In the genomic region with DNA sequence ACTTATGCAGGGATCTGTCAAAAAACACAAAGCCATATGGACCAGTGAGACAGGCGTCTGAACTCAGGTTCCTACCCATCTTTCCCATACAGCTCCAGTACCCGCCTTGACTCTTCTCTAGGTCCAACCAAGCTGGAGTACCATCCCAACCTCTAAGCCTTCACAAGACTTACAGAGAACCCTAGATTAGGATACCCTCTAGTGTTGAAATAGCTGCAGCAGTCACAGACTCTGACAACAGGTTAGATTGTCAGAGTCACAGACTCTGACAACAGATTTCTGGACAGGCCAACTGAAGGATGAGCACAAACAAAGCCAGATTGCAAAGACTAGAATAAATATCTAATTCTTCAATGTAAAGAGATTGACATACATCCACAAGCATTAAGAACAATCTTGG, we compare ENCODE assay signal across 17 cellular contexts.
DNase-seq lines count a peak whose midpoint lies in the region; ATAC-seq and TF ChIP-seq lines count a peak whose summit lies in the region.
"Had no signal": no experiment of that assay in that cellular context is flagged by ENCODE, and none has a peak within 500 bp of the region (broad histone marks: within the 10 kb centered on the region; RNA-seq: fewer than 3 reads in every experiment).

No MANE protein-coding gene starts in this region.

- in situ Hi-C loops in ACHN (cut with HindIII; ENCODE audit: low pct_ligation_motif_present, low pct_unique_long_range_greater_than_20kb, low sequenced_read_pairs): no loop called here

- H3K9me3 Mint-ChIP-seq in GM23338: no peaks in the 10 kb centered on the region
- H3K9me3 Mint-ChIP-seq in stimulated activated naive CD8-positive, alpha-beta T cell treated with anti-CD3 and anti-CD28 coated beads, Interleukin-15, amount 100 ng/mL, for 72 hours: peaks cover 7 to 9% of the 10 kb centered on the region in 2 donors

- H3K27ac ChIP-seq in GM23338 (ENCODE audit: low read depth) (no peak overlapping the region), foreskin keratinocyte (no peak overlapping the region), Karpas-422 (ENCODE audit: low read length) (no peak overlapping the region)
- H3K27ac ChIP-seq: VCaP had no signal

- H3K27ac Mint-ChIP-seq in GM23338: no peak overlapping the region
- no peak overlapping the region for H3K27ac Mint-ChIP-seq in stimulated activated naive CD8-positive, alpha-beta T cell treated with anti-CD3 and anti-CD28 coated beads, Interleukin-15, amount 100 ng/mL, for 72 hours
- H3K27ac Mint-ChIP-seq: mesothelial cell of epicardium had no signal

- H3K4me1 ChIP-seq in GM23338 (ENCODE audit: insufficient read depth): no peaks in the 10 kb centered on the region
- H3K4me1 ChIP-seq in foreskin keratinocyte: peaks cover 9% of the 10 kb centered on the region
- no peaks in the 10 kb centered on the region for H3K4me1 ChIP-seq in Karpas-422 (ENCODE audit: low read length)

- H3K9me3 ChIP-seq in Karpas-422 (ENCODE audit: low read length): no peaks in the 10 kb centered on the region

- H3K27me3 ChIP-seq in GM23338 (ENCODE audit: insufficient read depth): no peaks in the 10 kb centered on the region
- peaks cover 6% of the 10 kb centered on the region for H3K27me3 ChIP-seq in foreskin keratinocyte
- H3K27me3 ChIP-seq in Karpas-422 (ENCODE audit: low read length): no peaks in the 10 kb centered on the region

- H3K4me3 ChIP-seq in GM23338 (no peak overlapping the region), Karpas-422 (ENCODE audit: low read length) (no peak overlapping the region)
- H3K4me3 ChIP-seq: smooth muscle cell had no signal

- H3K36me3 Mint-ChIP-seq in GM23338 (ENCODE audit: low read depth): no peaks in the 10 kb centered on the region
- H3K36me3 Mint-ChIP-seq: mesothelial cell of epicardium had no signal

- H4K20me1 ChIP-seq in GM23338 (replicated peaks; ENCODE audit: insufficient read depth) (no peaks in the 10 kb centered on the region), Karpas-422 (ENCODE audit: insufficient read depth, low read depth, low read length) (no peaks in the 10 kb centered on the region)

- H3K4me3 Mint-ChIP-seq in GM23338: no peak overlapping the region
- H3K4me3 Mint-ChIP-seq in stimulated activated naive CD8-positive, alpha-beta T cell treated with anti-CD3 and anti-CD28 coated beads, Interleukin-15, amount 100 ng/mL, for 72 hours: no peak overlapping the region
- H3K4me3 Mint-ChIP-seq: mesothelial cell of epicardium had no signal

- TF ChIP-seq CTCF in GM23338 (conservative IDR thresholded peaks at IDR 0.05; ENCODE audit: low read depth in 2 of 2) (peak; percentile 53 to 65), foreskin keratinocyte (conservative IDR thresholded peaks at IDR 0.05) (peak; percentile 52)

- H3K9ac ChIP-seq in Karpas-422 (ENCODE audit: low read length): no peak overlapping the region

- DNase-seq in ACHN (peak; percentile 3), GM23338 (ENCODE audit: low spot score) (peak; percentile 41), SHP77 treated with DMSO at 0.1 percent for 48 hours (lab: John Stamatoyannopoulos, UW) (peak; percentile 18), foreskin keratinocyte (no peak), 8988T (no peak), Karpas-422 (no peak)
- DNase-seq in stimulated activated naive CD8-positive, alpha-beta T cell treated with anti-CD3 and anti-CD28 coated beads, Interleukin-15, amount 100 ng/mL, for 72 hours: no peak
- DNase-seq: activated gamma-delta T cell treated with Interleukin-2 at 50 U/mL for 16 hours; aorta; dermis blood vessel endothelial cell; DMS153; nucleus accumbens; stimulated activated naive CD8-positive, alpha-beta T cell treated with anti-CD3 and anti-CD28 coated beads, Interleukin-15, Interleukin-2, amounts not matched to agents 100 U/mL and 50 U/mL, for 24 hours had no signal

- no peaks in the 10 kb centered on the region for H3F3A ChIP-seq in GM23338 (replicated peaks; ENCODE audit: low read depth)

- H3K79me2 ChIP-seq in GM23338 (replicated peaks; ENCODE audit: insufficient read depth) (no peaks in the 10 kb centered on the region), Karpas-422 (ENCODE audit: low read length) (no peaks in the 10 kb centered on the region)

- no peaks in the 10 kb centered on the region for H3K4me1 Mint-ChIP-seq in GM23338
- H3K4me1 Mint-ChIP-seq in stimulated activated naive CD8-positive, alpha-beta T cell treated with anti-CD3 and anti-CD28 coated beads, Interleukin-15, amount 100 ng/mL, for 72 hours: no peaks in the 10 kb centered on the region

- ATAC-seq in GM23338 (peak; percentile 79), foreskin keratinocyte (no peak), GM21529 (IDR thresholded peaks at IDR 0.05; ENCODE audit: unreplicated experiment) (no peak)
- no peak for ATAC-seq in stimulated activated naive CD8-positive, alpha-beta T cell treated with anti-CD3 and anti-CD28 coated beads, Interleukin-15, amount 100 ng/mL, for 72 hours
- ATAC-seq: stimulated activated naive CD8-positive, alpha-beta T cell treated with anti-CD3 and anti-CD28 coated beads, Interleukin-15, Interleukin-2, amounts not matched to agents 100 U/mL and 50 U/mL, for 24 hours had no signal

- H2AFZ ChIP-seq in GM23338 (no peak overlapping the region), Karpas-422 (ENCODE audit: low read length) (no peak overlapping the region)

- no peak overlapping the region for H3K4me2 ChIP-seq in GM23338
- no peak overlapping the region for H3K4me2 ChIP-seq in Karpas-422 (ENCODE audit: low read depth, low read length, poor library complexity, severe bottlenecking)
- H3K4me2 ChIP-seq: smooth muscle cell had no signal

- peaks cover 1% of the 10 kb centered on the region for H3K27me3 Mint-ChIP-seq in GM23338 (ENCODE audit: insufficient read depth, low read depth, poor library complexity)
- H3K27me3 Mint-ChIP-seq in stimulated activated naive CD8-positive, alpha-beta T cell treated with anti-CD3 and anti-CD28 coated beads, Interleukin-15, amount 100 ng/mL, for 72 hours: no peaks in the 10 kb centered on the region

- no peaks in the 10 kb centered on the region for H3K36me3 ChIP-seq in GM23338 (ENCODE audit: insufficient read depth)
- no peaks in the 10 kb centered on the region for H3K36me3 ChIP-seq in Karpas-422 (ENCODE audit: insufficient read depth, low read length)

- no peaks in the 10 kb centered on the region for H3K9me2 ChIP-seq in GM23338 (ENCODE audit: insufficient read depth)
- no peaks in the 10 kb centered on the region for H3K9me2 ChIP-seq in Karpas-422 (replicated peaks; ENCODE audit: insufficient read depth, low read length)

TF ChIP-seq in GM23338, 12 proteins besides CTCF, POLR2A, EP300 and RAD21:
- TF ChIP-seq, protein P1, sequence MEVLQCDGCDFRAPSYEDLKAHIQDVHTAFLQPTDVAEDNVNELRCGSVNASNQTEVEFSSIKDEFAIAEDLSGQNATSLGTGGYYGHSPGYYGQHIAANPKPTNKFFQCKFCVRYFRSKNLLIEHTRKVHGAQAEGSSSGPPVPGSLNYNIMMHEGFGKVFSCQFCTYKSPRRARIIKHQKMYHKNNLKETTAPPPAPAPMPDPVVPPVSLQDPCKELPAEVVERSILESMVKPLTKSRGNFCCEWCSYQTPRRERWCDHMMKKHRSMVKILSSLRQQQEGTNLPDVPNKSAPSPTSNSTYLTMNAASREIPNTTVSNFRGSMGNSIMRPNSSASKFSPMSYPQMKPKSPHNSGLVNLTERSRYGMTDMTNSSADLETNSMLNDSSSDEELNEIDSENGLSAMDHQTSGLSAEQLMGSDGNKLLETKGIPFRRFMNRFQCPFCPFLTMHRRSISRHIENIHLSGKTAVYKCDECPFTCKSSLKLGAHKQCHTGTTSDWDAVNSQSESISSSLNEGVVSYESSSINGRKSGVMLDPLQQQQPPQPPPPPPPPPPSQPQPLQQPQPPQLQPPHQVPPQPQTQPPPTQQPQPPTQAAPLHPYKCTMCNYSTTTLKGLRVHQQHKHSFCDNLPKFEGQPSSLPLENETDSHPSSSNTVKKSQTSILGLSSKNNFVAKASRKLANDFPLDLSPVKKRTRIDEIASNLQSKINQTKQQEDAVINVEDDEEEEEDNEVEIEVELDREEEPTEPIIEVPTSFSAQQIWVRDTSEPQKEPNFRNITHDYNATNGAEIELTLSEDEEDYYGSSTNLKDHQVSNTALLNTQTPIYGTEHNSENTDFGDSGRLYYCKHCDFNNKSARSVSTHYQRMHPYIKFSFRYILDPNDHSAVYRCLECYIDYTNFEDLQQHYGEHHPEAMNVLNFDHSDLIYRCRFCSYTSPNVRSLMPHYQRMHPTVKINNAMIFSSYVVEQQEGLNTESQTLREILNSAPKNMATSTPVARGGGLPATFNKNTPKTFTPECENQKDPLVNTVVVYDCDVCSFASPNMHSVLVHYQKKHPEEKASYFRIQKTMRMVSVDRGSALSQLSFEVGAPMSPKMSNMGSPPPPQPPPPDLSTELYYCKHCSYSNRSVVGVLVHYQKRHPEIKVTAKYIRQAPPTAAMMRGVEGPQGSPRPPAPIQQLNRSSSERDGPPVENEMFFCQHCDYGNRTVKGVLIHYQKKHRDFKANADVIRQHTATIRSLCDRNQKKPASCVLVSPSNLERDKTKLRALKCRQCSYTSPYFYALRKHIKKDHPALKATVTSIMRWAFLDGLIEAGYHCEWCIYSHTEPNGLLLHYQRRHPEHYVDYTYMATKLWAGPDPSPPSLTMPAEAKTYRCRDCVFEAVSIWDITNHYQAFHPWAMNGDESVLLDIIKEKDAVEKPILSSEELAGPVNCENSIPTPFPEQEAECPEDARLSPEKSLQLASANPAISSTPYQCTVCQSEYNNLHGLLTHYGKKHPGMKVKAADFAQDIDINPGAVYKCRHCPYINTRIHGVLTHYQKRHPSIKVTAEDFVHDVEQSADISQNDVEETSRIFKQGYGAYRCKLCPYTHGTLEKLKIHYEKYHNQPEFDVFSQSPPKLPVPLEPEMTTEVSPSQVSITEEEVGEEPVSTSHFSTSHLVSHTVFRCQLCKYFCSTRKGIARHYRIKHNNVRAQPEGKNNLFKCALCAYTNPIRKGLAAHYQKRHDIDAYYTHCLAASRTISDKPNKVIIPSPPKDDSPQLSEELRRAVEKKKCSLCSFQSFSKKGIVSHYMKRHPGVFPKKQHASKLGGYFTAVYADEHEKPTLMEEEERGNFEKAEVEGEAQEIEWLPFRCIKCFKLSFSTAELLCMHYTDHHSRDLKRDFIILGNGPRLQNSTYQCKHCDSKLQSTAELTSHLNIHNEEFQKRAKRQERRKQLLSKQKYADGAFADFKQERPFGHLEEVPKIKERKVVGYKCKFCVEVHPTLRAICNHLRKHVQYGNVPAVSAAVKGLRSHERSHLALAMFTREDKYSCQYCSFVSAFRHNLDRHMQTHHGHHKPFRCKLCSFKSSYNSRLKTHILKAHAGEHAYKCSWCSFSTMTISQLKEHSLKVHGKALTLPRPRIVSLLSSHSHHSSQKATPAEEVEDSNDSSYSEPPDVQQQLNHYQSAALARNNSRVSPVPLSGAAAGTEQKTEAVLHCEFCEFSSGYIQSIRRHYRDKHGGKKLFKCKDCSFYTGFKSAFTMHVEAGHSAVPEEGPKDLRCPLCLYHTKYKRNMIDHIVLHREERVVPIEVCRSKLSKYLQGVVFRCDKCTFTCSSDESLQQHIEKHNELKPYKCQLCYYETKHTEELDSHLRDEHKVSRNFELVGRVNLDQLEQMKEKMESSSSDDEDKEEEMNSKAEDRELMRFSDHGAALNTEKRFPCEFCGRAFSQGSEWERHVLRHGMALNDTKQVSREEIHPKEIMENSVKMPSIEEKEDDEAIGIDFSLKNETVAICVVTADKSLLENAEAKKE (CRISPR knock-in tag; IDR thresholded peaks at IDR 0.05): peak; percentile 6; the same call in 1 of the 2 replicates
- no peak for TF ChIP-seq NANOG (IDR thresholded peaks at IDR 0.05; ENCODE audit: borderline replicate concordance)

Comparison
In these comparisons a context has a peak if more than half of its experiments do, and no peak if none do; other contexts are left out.
1. DNase-seq: peak in ACHN (single experiment), GM23338 (single experiment) and SHP77 treated with DMSO at 0.1 percent for 48 hours (single experiment); none in foreskin keratinocyte (0 of 2), 8988T (single experiment), stimulated activated naive CD8-positive, alpha-beta T cell treated with anti-CD3 and anti-CD28 coated beads, Interleukin-15, amount 100 ng/mL, for 72 hours (0 of 2) and Karpas-422 (single experiment).